In the genomic region with DNA sequence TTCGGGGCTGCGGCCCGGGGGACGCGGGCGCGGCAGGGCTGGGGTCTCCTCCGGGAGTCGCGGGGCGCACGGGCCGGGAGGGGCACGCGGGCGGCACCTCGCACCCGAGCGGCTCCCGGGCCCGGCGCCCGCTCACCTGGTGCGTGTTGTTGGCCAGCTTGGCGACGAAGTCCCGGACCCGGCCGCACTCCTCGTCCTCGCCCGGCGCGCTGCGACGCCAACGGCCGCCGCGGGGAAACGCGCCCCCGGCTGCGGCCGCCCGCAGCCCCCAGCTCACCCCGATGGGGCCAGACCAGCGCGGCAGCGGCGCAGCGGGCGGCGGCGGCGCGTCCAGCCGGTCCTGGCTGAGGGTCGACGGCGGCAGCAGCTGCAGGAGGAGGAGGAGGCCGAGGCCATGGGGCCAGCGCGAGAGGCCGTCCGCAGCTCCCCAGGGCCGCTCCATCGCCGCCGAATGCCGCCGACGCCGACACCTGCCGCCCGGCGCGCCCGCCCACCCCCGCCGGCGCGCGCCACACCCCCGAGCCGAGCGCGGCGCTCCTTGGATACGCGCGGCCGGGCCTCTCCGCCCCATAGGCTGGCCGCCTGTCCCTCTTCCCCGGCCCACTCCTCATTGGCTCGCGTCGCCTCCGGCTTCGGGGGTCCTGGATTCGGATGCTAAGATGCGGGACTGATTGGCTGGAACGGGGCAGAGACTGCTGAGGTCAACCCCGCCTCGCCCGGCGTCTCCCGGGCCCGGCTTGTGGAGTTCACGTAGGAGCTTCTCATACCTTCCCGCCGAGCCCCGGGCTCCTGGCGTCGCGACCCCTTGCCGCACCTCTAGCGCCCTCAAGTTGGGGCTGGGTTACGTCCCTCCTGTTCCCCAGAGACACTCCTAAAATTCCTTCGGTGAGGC, we compare ENCODE assay signal across 8 cellular contexts. TPM values are rescaled to one million over a fixed set of nuclear protein-coding genes. Genes with fewer than 3 reads are reported as not detected.
A peak's percentile ranks its signal among the peaks of the same experiment; 100 is the strongest.
DNase-seq lines count a peak whose midpoint lies in the region; ATAC-seq and TF ChIP-seq lines count a peak whose summit lies in the region.

Gene SORT1 (minus strand): TSS at position 468 of the 892 bp plus-strand sequence. CDS start 26 bp downstream, at position 442.

- peaks cover 24% of the 10 kb centered on the region for H3K36me3 ChIP-seq in iPS-20b (ENCODE audit: insufficient read depth, low read depth, low read length)
- H3K36me3 ChIP-seq in skeletal muscle satellite cell (ENCODE audit: insufficient read depth, low read length), result peaks cover 19% of the 10 kb centered on the region

- H3K9me3 ChIP-seq in iPS-20b (ENCODE audit: insufficient read depth, low read depth, low read length) (no peaks in the 10 kb centered on the region), skeletal muscle satellite cell (replicated peaks; ENCODE audit: low read length) (no peaks in the 10 kb centered on the region)

- no peak for TF ChIP-seq CTCF in cardiac fibroblast (IDR thresholded peaks at IDR 0.05; ENCODE audit: low read depth, low read length)

- peaks cover 8% of the 10 kb centered on the region; the same call in 1 of the 2 replicates for H3K27me3 ChIP-seq in iPS-20b (ENCODE audit: insufficient read depth, low read length)
- H3K27me3 ChIP-seq in skeletal muscle satellite cell (ENCODE audit: control insufficient read depth, insufficient read depth, low read length), result no peaks in the 10 kb centered on the region

- peak within 1 kb of the TSS; percentile 57 for H3K27ac ChIP-seq in iPS-20b (ENCODE audit: low read length)

- peak within 1 kb of the TSS; percentile 96 for H3K4me2 ChIP-seq in skeletal muscle satellite cell (ENCODE audit: low read length)

- ATAC-seq in GM18502 (IDR thresholded peaks at IDR 0.05; ENCODE audit: poor library complexity, unreplicated experiment) (peak; percentile 89), HG03095 (IDR thresholded peaks at IDR 0.05; ENCODE audit: unreplicated experiment) (peak; percentile 87), GM19328 (IDR thresholded peaks at IDR 0.05; ENCODE audit: unreplicated experiment) (no peak)

- H3K9ac ChIP-seq in iPS-20b (ENCODE audit: low read depth, low read length), result peak within 1 kb of the TSS; percentile 90
- peak within 1 kb of the TSS; percentile 80 for H3K9ac ChIP-seq in skeletal muscle satellite cell (ENCODE audit: low read depth, low read length)

- DNase-seq in NCI-H2171 treated with DMSO at 0.1 percent for 48 hours (lab: John Stamatoyannopoulos, UW), result peak; percentile 98
- DNase-seq in activated CD4-positive, CD25-positive, alpha-beta regulatory T cell (lab: John Stamatoyannopoulos, UW), result peak; percentile 6 to 22 (median 8)
- peak; percentile 69 to 84 for DNase-seq in cardiac fibroblast (ENCODE audit: low read depth in 2 of 2)

- peaks cover 16% of the 10 kb centered on the region for H3K4me1 ChIP-seq in iPS-20b (ENCODE audit: insufficient read depth, low read length)
- peaks cover 52% of the 10 kb centered on the region for H3K4me1 ChIP-seq in skeletal muscle satellite cell (ENCODE audit: control insufficient read depth, insufficient read depth, low read length)

- peak within 1 kb of the TSS; percentile 51 to 60 for H3K4me3 ChIP-seq in cardiac fibroblast (replicated peaks in 1 of 2; ENCODE audit: low read depth in 2 of 2, low read length in 2 of 2)
- H3K4me3 ChIP-seq in iPS-20b (ENCODE audit: low read length), result peak within 1 kb of the TSS; percentile 86
- H3K4me3 ChIP-seq in skeletal muscle satellite cell (ENCODE audit: low read length), result peak within 1 kb of the TSS; percentile 81

RNA-seq across cellular contexts. Expression of gene SORT1, which starts in this region (rescaled TPM):
- 1.0 and 13.1 TPM in 2 replicates for total RNA-seq in skeletal muscle satellite cell (2012; rRNA removed)

Comparison
In these comparisons a context has a peak if more than half of its experiments do, and no peak if none do; other contexts are left out.
1. DNase-seq: peak in every context shown above with its lines; median percentile 98 in NCI-H2171 treated with DMSO at 0.1 percent for 48 hours; 76 in cardiac fibroblast; 8 in activated CD4-positive, CD25-positive, alpha-beta regulatory T cell.